In the genomic region with DNA sequence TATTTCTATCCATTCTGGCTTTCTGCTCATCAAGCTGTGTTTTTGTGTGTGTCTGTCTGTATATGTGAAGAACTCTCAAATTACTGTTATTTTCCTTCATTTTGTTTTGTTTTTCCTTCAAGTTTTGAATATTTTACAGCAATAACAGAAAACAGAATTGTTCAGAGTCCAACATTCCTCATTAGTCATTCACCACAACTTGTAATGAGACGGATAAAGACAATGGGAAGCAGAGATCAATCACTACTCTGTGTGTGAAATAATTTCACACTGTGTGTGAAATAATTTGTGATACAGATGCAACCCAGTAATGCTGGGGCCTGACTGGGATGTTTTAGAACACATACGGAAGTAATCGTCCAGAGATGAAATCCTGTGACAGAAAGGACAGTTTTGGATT, we compare ENCODE assay signal across 24 cellular contexts. TPM values are rescaled to one million over a fixed set of nuclear protein-coding genes. Genes with fewer than 3 reads are reported as not detected.
DNase-seq lines count a peak whose midpoint lies in the region; ATAC-seq, FAIRE-seq and TF ChIP-seq lines count a peak whose summit lies in the region.
"Had no signal": no experiment of that assay in that cellular context is flagged by ENCODE, and none has a peak within 500 bp of the region (broad histone marks: within the 10 kb centered on the region; RNA-seq: fewer than 3 reads in every experiment).

No MANE protein-coding gene starts in this region.

- no peaks in the 10 kb centered on the region for H3K4me1 ChIP-seq in psoas muscle
- H3K4me1 ChIP-seq: BLaER1 had no signal

- H3K9me3 ChIP-seq in psoas muscle, result peaks cover 5% of the 10 kb centered on the region
- H3K9me3 ChIP-seq: BLaER1 had no signal

- no peak overlapping the region for H3K27ac Mint-ChIP-seq in activated T-helper 1 cell treated with anti-CD3 and anti-CD28 coated beads, Interleukin-12 subunit alpha, Interleukin-12 subunit beta, Interleukin-2, Interleukin-4 antibody, amounts not matched to agents 30 ng/mL and 10 ng/mL and 1 ng/mL, durations not matched to agents 14 hours and 24 hours and 36 hours
- H3K27ac Mint-ChIP-seq: CD8-positive, alpha-beta T cell; HFFc6 had no signal

- peak; percentile 19 for DNase-seq in ELR (ENCODE audit: low read depth)
- DNase-seq in RWPE1 (ENCODE audit: low spot score), result peak; percentile 9
- DNase-seq in bronchial epithelial cell (ENCODE audit: low read depth), result peak; percentile 50
- DNase-seq in foreskin melanocyte, result peak; percentile 52
- no peak for DNase-seq in psoas muscle
- DNase-seq in activated T-helper 1 cell treated with anti-CD3 and anti-CD28 coated beads, Interleukin-12 subunit alpha, Interleukin-12 subunit beta, Interleukin-2, Interleukin-4 antibody, amounts not matched to agents 30 ng/mL and 10 ng/mL and 1 ng/mL, durations not matched to agents 14 hours and 24 hours and 36 hours (ENCODE audit: low spot score), result no peak
- DNase-seq in middle frontal gyrus (ENCODE audit: extremely low spot score, low spot score), result no peak
- no peak for DNase-seq in NCI-H774 (lab: John Stamatoyannopoulos, UW)
- DNase-seq: CD8-positive, alpha-beta T cell; GF-D8; HFFc6; Karpas-422; NCI-H1105 treated with DMSO at 0.1 percent for 48 hours; NCI-H1694 treated with DMSO at 0.1 percent for 48 hours; NCI-H2107; NCI-H2227 treated with DMSO at 0.1 percent for 48 hours; NCI-H526; NK-92 treated with Interleukin-12 subunit alpha and Interleukin-12 subunit beta, amount 100 ng/mL, for 24 hours; SIG-M5 had no signal

- H3K36me3 ChIP-seq in bronchial epithelial cell (ENCODE audit: control insufficient read depth, insufficient read depth, low read length) (no peaks in the 10 kb centered on the region), psoas muscle (ENCODE audit: insufficient read depth in 1 of 2, low read depth in 1 of 2) (no peaks in the 10 kb centered on the region)
- H3K36me3 ChIP-seq: BLaER1 had no signal

- no peak for ATAC-seq in psoas muscle
- ATAC-seq: CD8-positive, alpha-beta T cell had no signal

- H3K4me1 Mint-ChIP-seq in activated T-helper 1 cell treated with anti-CD3 and anti-CD28 coated beads, Interleukin-12 subunit alpha, Interleukin-12 subunit beta, Interleukin-2, Interleukin-4 antibody, amounts not matched to agents 30 ng/mL and 10 ng/mL and 1 ng/mL, durations not matched to agents 14 hours and 24 hours and 36 hours (ENCODE audit: low read depth), result no peaks in the 10 kb centered on the region

- H3K9me3 Mint-ChIP-seq in activated T-helper 1 cell treated with anti-CD3 and anti-CD28 coated beads, Interleukin-12 subunit alpha, Interleukin-12 subunit beta, Interleukin-2, Interleukin-4 antibody, amounts not matched to agents 30 ng/mL and 10 ng/mL and 1 ng/mL, durations not matched to agents 14 hours and 24 hours and 36 hours, result peaks cover 5% of the 10 kb centered on the region

- intact Hi-C loops in psoas muscle (cut with DNase I), result loop anchor here in 1 of 2 donors (10.0 kb wide), 1 partner anchor 1762 kb away; no protein-coding TSS in a partner anchor
- intact Hi-C loops in activated T-helper 1 cell treated with anti-CD3 and anti-CD28 coated beads, Interleukin-12 subunit alpha, Interleukin-12 subunit beta, Interleukin-2, Interleukin-4 antibody, amounts not matched to agents 30 ng/mL and 10 ng/mL and 1 ng/mL, durations not matched to agents 14 hours and 24 hours and 36 hours (cut with micrococcal nuclease), result no loop called here

- H3K27me3 ChIP-seq in bronchial epithelial cell (ENCODE audit: control insufficient read depth, insufficient read depth, low read length) (no peaks in the 10 kb centered on the region), psoas muscle (ENCODE audit: insufficient read depth in 3 of 3, low read length in 2 of 3) (peaks cover 0 to 2% (median 0%) of the 10 kb centered on the region in 3 donors)
- H3K27me3 ChIP-seq: BLaER1 had no signal

- peaks cover 9% of the 10 kb centered on the region for H3K27me3 Mint-ChIP-seq in activated T-helper 1 cell treated with anti-CD3 and anti-CD28 coated beads, Interleukin-12 subunit alpha, Interleukin-12 subunit beta, Interleukin-2, Interleukin-4 antibody, amounts not matched to agents 30 ng/mL and 10 ng/mL and 1 ng/mL, durations not matched to agents 14 hours and 24 hours and 36 hours (ENCODE audit: insufficient read depth)

- H3K36me3 Mint-ChIP-seq in activated T-helper 1 cell treated with anti-CD3 and anti-CD28 coated beads, Interleukin-12 subunit alpha, Interleukin-12 subunit beta, Interleukin-2, Interleukin-4 antibody, amounts not matched to agents 30 ng/mL and 10 ng/mL and 1 ng/mL, durations not matched to agents 14 hours and 24 hours and 36 hours (ENCODE audit: low read depth), result no peaks in the 10 kb centered on the region
- H3K36me3 Mint-ChIP-seq: CD8-positive, alpha-beta T cell had no signal

- no peak for FAIRE-seq in bronchial epithelial cell (lab: Jason Lieb, UNC)
- FAIRE-seq: A204.1, GM12891, GM18507, H1 had no signal

- no peak overlapping the region for H3K4me3 Mint-ChIP-seq in activated T-helper 1 cell treated with anti-CD3 and anti-CD28 coated beads, Interleukin-12 subunit alpha, Interleukin-12 subunit beta, Interleukin-2, Interleukin-4 antibody, amounts not matched to agents 30 ng/mL and 10 ng/mL and 1 ng/mL, durations not matched to agents 14 hours and 24 hours and 36 hours
- H3K4me3 Mint-ChIP-seq: CD8-positive, alpha-beta T cell; HFFc6 had no signal

- 51 to 69% (median 53%) methylated on average over 3 of the region's 3 CpGs for WGBS in psoas muscle, 3 donors

- no peak overlapping the region for H3K27ac ChIP-seq in RWPE1
- H3K27ac ChIP-seq in psoas muscle, result no peak overlapping the region
- H3K27ac ChIP-seq: BLaER1 had no signal

- CTCF ChIA-PET in RWPE1 (lab: Yijun Ruan, JAX), result no interaction called here

- TF ChIP-seq CTCF in RWPE1 (conservative IDR thresholded peaks at IDR 0.05; ENCODE audit: low read depth) (no peak), bronchial epithelial cell (IDR thresholded peaks at IDR 0.05; ENCODE audit: insufficient read depth, low read length, severe bottlenecking) (no peak), psoas muscle (IDR thresholded peaks at IDR 0.05) (no peak)

- H3K4me3 ChIP-seq in bronchial epithelial cell (ENCODE audit: low read depth, low read length), result no peak overlapping the region
- H3K4me3 ChIP-seq in psoas muscle, result no peak overlapping the region
- H3K4me3 ChIP-seq: BLaER1 had no signal

- POLR2A ChIA-PET in RWPE1 (lab: Yijun Ruan, JAX; ENCODE audit: low non-redundant PET), result no interaction called here

RNA-seq across cellular contexts. Expression of gene HPGD, which starts 55.2 kb away (rescaled TPM):
- total RNA-seq in bronchial epithelial cell (4.2 and 13.6 TPM in 2 replicates), psoas muscle (1 to 10 TPM in 3 of 4 donors, under 1 TPM in 1; 0.98 to 6.5 (median 2.5) TPM)
- polyA plus RNA-seq in psoas muscle, result under 1 TPM; 0.40 to 0.87 (median 0.52) TPM
- 2.6 and 3.1 TPM in 2 replicates for total RNA-seq in activated T-helper 1 cell treated with anti-CD3 and anti-CD28 coated beads, Interleukin-12 subunit alpha, Interleukin-12 subunit beta, Interleukin-2, Interleukin-4 antibody, amounts not matched to agents 30 ng/mL and 10 ng/mL and 1 ng/mL, durations not matched to agents 14 hours and 24 hours and 36 hours
- total RNA-seq: HFFc6 had no signal

Comparison
In these comparisons a context has a peak if more than half of its experiments do, and no peak if none do; other contexts are left out.
1. DNase-seq: peak in ELR (single experiment), RWPE1 (single experiment), bronchial epithelial cell (single experiment) and foreskin melanocyte (single experiment); none in psoas muscle (0 of 2), activated T-helper 1 cell treated with anti-CD3 and anti-CD28 coated beads, Interleukin-12 subunit alpha, Interleukin-12 subunit beta, Interleukin-2, Interleukin-4 antibody, amounts not matched to agents 30 ng/mL and 10 ng/mL and 1 ng/mL, durations not matched to agents 14 hours and 24 hours and 36 hours (single experiment), middle frontal gyrus (single experiment) and NCI-H774 (single experiment).